7 cellular contexts compared by ENCODE assay signal in the genomic region with DNA sequence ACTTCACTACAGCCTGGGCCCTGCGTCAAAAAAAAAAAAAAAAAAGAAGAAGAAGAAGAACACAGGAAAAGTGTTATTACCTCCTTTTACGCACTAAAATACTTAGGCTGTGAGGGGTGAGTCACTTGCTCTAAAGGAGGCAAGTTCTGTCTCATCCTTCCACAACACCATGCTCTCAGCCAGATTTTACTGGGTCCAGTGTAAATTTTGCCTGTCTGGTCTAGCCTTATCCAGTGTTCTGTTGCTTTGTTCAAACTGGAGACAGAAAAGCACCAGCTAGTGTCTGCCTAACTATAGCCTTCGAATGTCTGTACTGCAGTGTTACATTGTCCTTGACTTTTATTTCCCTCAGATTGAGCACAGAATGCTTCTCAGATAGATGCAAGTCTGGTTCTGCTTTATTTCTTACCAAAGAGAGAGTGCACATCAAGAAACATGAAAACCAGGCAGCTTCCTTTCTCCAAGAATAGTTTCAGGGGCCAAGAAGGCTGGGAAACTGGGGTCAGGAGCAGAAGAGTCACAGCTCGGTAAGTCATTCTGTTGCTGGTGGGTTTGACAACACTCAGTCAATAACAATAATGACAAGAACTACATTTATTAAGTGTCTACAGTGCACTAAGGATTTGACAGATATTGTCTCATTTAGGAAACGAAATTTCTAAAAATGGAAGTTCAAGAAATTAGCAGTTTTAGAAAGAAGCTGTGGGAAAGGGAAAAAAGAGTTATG. TPM values are rescaled to one million over a fixed set of nuclear protein-coding genes. Genes with fewer than 3 reads are reported as not detected.
DNase-seq lines count a peak whose midpoint lies in the region; ATAC-seq and TF ChIP-seq lines count a peak whose summit lies in the region.

No MANE protein-coding gene starts in this region.

- H3K27ac ChIP-seq in temporal lobe (ENCODE audit: low read depth, low read length), result peak overlapping the region; percentile 17
- peak overlapping the region in 1 of 2 donors; percentile 1 for H3K27ac ChIP-seq in uterus

- H3K36me3 ChIP-seq in uterus, result no peaks in the 10 kb centered on the region

- DNase-seq in chondrocyte (ENCODE audit: low spot score), result no peak
- no peak for DNase-seq in NCI-H128 (lab: John Stamatoyannopoulos, UW; ENCODE audit: unreplicated experiment)
- DNase-seq in uterus, result no peak
- no peak for DNase-seq in Kasumi-1 (lab: John Stamatoyannopoulos, UW)

- no peaks in the 10 kb centered on the region for H3K36me3 Mint-ChIP-seq in chondrocyte (ENCODE audit: low read depth)

- H3K9me3 Mint-ChIP-seq in chondrocyte (ENCODE audit: low read depth), result no peaks in the 10 kb centered on the region

- H3K27me3 Mint-ChIP-seq in chondrocyte (ENCODE audit: low read depth), result peaks cover 5% of the 10 kb centered on the region

- no peak for TF ChIP-seq POLR2A in uterus (IDR thresholded peaks at IDR 0.05)

- H3K4me3 ChIP-seq in uterus, result no peak overlapping the region

- no peaks in the 10 kb centered on the region for H3K27me3 ChIP-seq in uterus

- H3K4me1 ChIP-seq in uterus, result no peaks in the 10 kb centered on the region

- peak overlapping the region; percentile 81 for H3K27ac Mint-ChIP-seq in chondrocyte (ENCODE audit: unreplicated experiment)

- peak overlapping the region; percentile 36 for H3K4me3 Mint-ChIP-seq in chondrocyte (ENCODE audit: unreplicated experiment)

- no peaks in the 10 kb centered on the region for H3K9me3 ChIP-seq in uterus

- intact Hi-C loops in uterus (cut with DNase I; ENCODE audit: low total_unique reads), result no loop called here

- ATAC-seq in GM19438 (IDR thresholded peaks at IDR 0.05; ENCODE audit: low read depth, unreplicated experiment) (peak; percentile 38), HG03139 (IDR thresholded peaks at IDR 0.05; ENCODE audit: unreplicated experiment) (peak; percentile 37)

- peaks cover 14% of the 10 kb centered on the region for H3K4me1 Mint-ChIP-seq in chondrocyte (ENCODE audit: low read depth)

- no peak for TF ChIP-seq CTCF in chondrocyte (IDR thresholded peaks at IDR 0.05)
- TF ChIP-seq CTCF in uterus (IDR thresholded peaks at IDR 0.05), result no peak

RNA-seq across cellular contexts. Expression of a gene that starts 3.1 kb away (rescaled TPM):
- total RNA-seq in chondrocyte, result not detected in 3 replicates
- not detected for total RNA-seq in temporal lobe
- not detected for total RNA-seq in uterus

RNA-seq across cellular contexts. Expression of a gene that starts 59.2 kb away (rescaled TPM):
- total RNA-seq in chondrocyte, result 7.2 to 9.4 TPM (median 7.6 TPM) in 3 replicates
- 6.6 TPM for total RNA-seq in temporal lobe
- total RNA-seq in uterus, result 10 to 100 TPM in 1 of 4 donors, 1 to 10 TPM in 3; 4.7 to 21.6 (median 6.6) TPM

RNA-seq across cellular contexts. Expression of a gene that starts 59.6 kb away (rescaled TPM):
- total RNA-seq in chondrocyte (20.1 to 21.0 TPM (median 21.0 TPM) in 3 replicates), temporal lobe (22.6 TPM), uterus (10 to 100 TPM in 2 of 4 donors, 1 to 10 TPM in 2; 7.4 to 49.4 (median 15.5) TPM)
